ENCODE assay signal across 1 cellular context in the genomic region with DNA sequence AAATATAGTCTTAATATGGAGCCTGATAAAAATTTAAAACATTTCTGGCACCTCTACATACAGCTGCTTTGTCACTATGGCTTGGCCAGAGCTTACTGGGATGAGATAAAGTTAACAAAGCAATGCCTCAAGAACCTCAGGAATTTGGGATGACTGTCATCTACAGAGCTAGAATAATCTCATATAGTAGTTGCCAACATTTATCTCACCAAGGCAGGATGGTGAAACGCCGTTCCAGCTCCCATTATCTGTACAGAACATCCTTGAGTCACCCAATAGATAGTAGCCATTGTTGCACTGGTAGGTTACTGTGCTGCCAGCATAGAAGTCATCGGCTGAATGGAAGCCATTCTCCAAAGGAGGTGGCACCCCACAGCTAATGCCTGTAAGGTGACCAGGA.
TF ChIP-seq lines count a peak whose summit lies in the region.

No MANE protein-coding gene starts in this region.

TF ChIP-seq in IMR-90, 13 proteins besides CTCF, POLR2A, EP300 and RAD21:
- TF ChIP-seq MAZ (IDR thresholded peaks at IDR 0.05; ENCODE audit: borderline replicate concordance, low read depth, low read length) (no peak), CEBPB (IDR thresholded peaks at IDR 0.05; ENCODE audit: low read depth, low read length) (0 out of 2 replicates have a peak, but pooled peaks have one; percentile 37), FOS (IDR thresholded peaks at IDR 0.05; ENCODE audit: low read depth, low read length) (no peak)
TF ChIP-seq in IMR-90: peak in this region for 1.
